8 cellular contexts compared by ENCODE assay signal in genomic region chr10:104580774-104581675, GRCh38.
DNase-seq lines count a peak whose midpoint lies in the region; ATAC-seq and TF ChIP-seq lines count a peak whose summit lies in the region.

No MANE protein-coding gene starts in this region.

- no peak overlapping the region for H3K4me3 Mint-ChIP-seq in activated CD4-positive, alpha-beta T cell treated with anti-CD3 and anti-CD28 coated beads, Interleukin-2, amount 10 ng/mL, durations not matched to agents 24 days and 14 days

- no peak for TF ChIP-seq POLR2A in lower leg skin (IDR thresholded peaks at IDR 0.05)

- intact Hi-C loops in activated CD4-positive, alpha-beta T cell treated with anti-CD3 and anti-CD28 coated beads, Interleukin-2, amount 10 ng/mL, durations not matched to agents 24 days and 14 days (cut with micrococcal nuclease), result loop anchor here (2.0 kb wide), 1 partner anchor 344 kb away; no protein-coding TSS in a partner anchor
- intact Hi-C loops in lower leg skin (cut with DNase I; ENCODE audit: low total_unique reads), result no loop called here

- H3K36me3 Mint-ChIP-seq in activated CD4-positive, alpha-beta T cell treated with anti-CD3 and anti-CD28 coated beads, Interleukin-2, amount 10 ng/mL, durations not matched to agents 24 days and 14 days (ENCODE audit: low read depth), result no peaks in the 10 kb centered on the region

- H3K4me3 ChIP-seq in lower leg skin (ENCODE audit: low read depth, poor library complexity, severe bottlenecking), result no peak overlapping the region

- H3K9me3 Mint-ChIP-seq in activated CD4-positive, alpha-beta T cell treated with anti-CD3 and anti-CD28 coated beads, Interleukin-2, amount 10 ng/mL, durations not matched to agents 24 days and 14 days, result no peaks in the 10 kb centered on the region

- no peak for TF ChIP-seq CTCF in lower leg skin (IDR thresholded peaks at IDR 0.05)

- DNase-seq in SIG-M5 treated with dmso at 0.1 percent for 504 hours (lab: John Stamatoyannopoulos, UW; ENCODE audit: unreplicated experiment), result peak; percentile 12
- DNase-seq in SIG-M5 (lab: John Stamatoyannopoulos, UW), result no peak
- peak; percentile 75 for DNase-seq in NCI-H2227 (lab: John Stamatoyannopoulos, UW; ENCODE audit: unreplicated experiment)
- DNase-seq in activated CD4-positive, alpha-beta T cell treated with anti-CD3 and anti-CD28 coated beads, Interleukin-2, amount 10 ng/mL, durations not matched to agents 24 days and 14 days, result peak; percentile 90
- DNase-seq in dedifferentiated amniotic fluid mesenchymal stem cell (ENCODE audit: extremely low spot score), result peak; percentile 30
- DNase-seq in lower leg skin (ENCODE audit: low spot score in 2 of 2), result peak; percentile 74 to 93
- peak; percentile 48 to 67 (median 61) for DNase-seq in stimulated activated CD4-positive, alpha-beta T cell treated with anti-CD3 and anti-CD28 coated beads, TNF-alpha, amount 100 ng/mL, for 48 hours (ENCODE audit: low read depth in 3 of 3)

- peak; percentile 68 for ATAC-seq in HG03045 (IDR thresholded peaks at IDR 0.05; ENCODE audit: unreplicated experiment)

- H3K27me3 Mint-ChIP-seq in activated CD4-positive, alpha-beta T cell treated with anti-CD3 and anti-CD28 coated beads, Interleukin-2, amount 10 ng/mL, durations not matched to agents 24 days and 14 days, result peaks cover 9% of the 10 kb centered on the region

- H3K4me1 Mint-ChIP-seq in activated CD4-positive, alpha-beta T cell treated with anti-CD3 and anti-CD28 coated beads, Interleukin-2, amount 10 ng/mL, durations not matched to agents 24 days and 14 days, result no peaks in the 10 kb centered on the region

- 41 to 42% methylated on average over 20 of the region's 20 CpGs for WGBS in lower leg skin, 2 donors

- H3K27ac Mint-ChIP-seq in activated CD4-positive, alpha-beta T cell treated with anti-CD3 and anti-CD28 coated beads, Interleukin-2, amount 10 ng/mL, durations not matched to agents 24 days and 14 days, result no peak overlapping the region
